Comparison of ENCODE assay signal across 14 cellular contexts in genomic region chr5:102713682-102714231, GRCh38.
DNase-seq lines count a peak whose midpoint lies in the region; ATAC-seq and TF ChIP-seq lines count a peak whose summit lies in the region.
"Had no signal": no experiment of that assay in that cellular context is flagged by ENCODE, and none has a peak within 500 bp of the region (broad histone marks: within the 10 kb centered on the region; RNA-seq: fewer than 3 reads in every experiment).

No MANE protein-coding gene starts in this region.

- peak; percentile 54 for ATAC-seq in HG02981 (IDR thresholded peaks at IDR 0.05; ENCODE audit: unreplicated experiment)
- ATAC-seq: left cardiac atrium had no signal

- H3K4me3 ChIP-seq in OCI-LY3 (ENCODE audit: low read length) = no peak overlapping the region
- H3K4me3 ChIP-seq: ovary, tibial artery had no signal

- CTCF ChIA-PET in activated naive CD4-positive, alpha-beta T cell treated with anti-CD3 and anti-CD28 coated beads, Interleukin-2, amount 10 ng/mL, durations not matched to agents 7 days and 5 days (lab: Charles Lee) = no interaction called here

- no peaks in the 10 kb centered on the region for H3K27me3 ChIP-seq in OCI-LY3 (ENCODE audit: low read depth, low read length)
- H3K27me3 ChIP-seq: ovary, tibial artery had no signal

- H3K36me3 Mint-ChIP-seq in activated naive CD4-positive, alpha-beta T cell treated with anti-CD3 and anti-CD28 coated beads, Interleukin-2, amount 10 ng/mL, durations not matched to agents 7 days and 5 days = no peaks in the 10 kb centered on the region

- H3K79me2 ChIP-seq in OCI-LY3 (ENCODE audit: low read length) = no peaks in the 10 kb centered on the region

- DNase-seq in NOMO-1 treated with DMSO at 0.1 percent for 48 hours (lab: John Stamatoyannopoulos, UW; ENCODE audit: unreplicated experiment) (peak; percentile 9), NOMO-1 (lab: John Stamatoyannopoulos, UW; ENCODE audit: unreplicated experiment in 2 of 2) (no peak), germinal center (ENCODE audit: low spot score) (no peak), COR-L47 (lab: John Stamatoyannopoulos, UW) (no peak)
- DNase-seq in activated naive CD4-positive, alpha-beta T cell treated with anti-CD3 and anti-CD28 coated beads, Interleukin-2, amount 10 ng/mL, durations not matched to agents 7 days and 5 days = no peak
- no peak for DNase-seq in stimulated activated CD4-positive, alpha-beta T cell treated with anti-CD3 and anti-CD28 coated beads, Interleukin-2, amount 100 ng/mL, for 48 hours
- DNase-seq: left cardiac atrium, NCI-H748 treated with DMSO at 0.1 percent for 48 hours, ovary, T-helper 1 cell, tibial artery had no signal

- H3K4me1 ChIP-seq in OCI-LY3 (ENCODE audit: low read length) = peaks cover 10% of the 10 kb centered on the region; the same call in 1 of the 2 replicates
- H3K4me1 ChIP-seq: tibial artery had no signal

- no peak overlapping the region for H3K9ac ChIP-seq in OCI-LY3 (ENCODE audit: low read length)
- H3K9ac ChIP-seq: KMS-11 had no signal

- no peaks in the 10 kb centered on the region for H3K9me3 Mint-ChIP-seq in activated naive CD4-positive, alpha-beta T cell treated with anti-CD3 and anti-CD28 coated beads, Interleukin-2, amount 10 ng/mL, durations not matched to agents 7 days and 5 days

- no peak for TF ChIP-seq CTCF in OCI-LY3 (IDR thresholded peaks at IDR 0.05; ENCODE audit: low read depth, low read length)

- H3K27ac Mint-ChIP-seq in activated naive CD4-positive, alpha-beta T cell treated with anti-CD3 and anti-CD28 coated beads, Interleukin-2, amount 10 ng/mL, durations not matched to agents 7 days and 5 days = no peak overlapping the region

- H3K9me3 ChIP-seq in OCI-LY3 (ENCODE audit: insufficient read depth, low read length) = no peaks in the 10 kb centered on the region
- H3K9me3 ChIP-seq: ovary, tibial artery had no signal

- no peak overlapping the region for H3K27ac ChIP-seq in OCI-LY3 (ENCODE audit: low read length)
- H3K27ac ChIP-seq: KMS-11, ovary, tibial artery had no signal

- H4K20me1 ChIP-seq in OCI-LY3 (ENCODE audit: insufficient read depth, low read length) = no peaks in the 10 kb centered on the region

- H3K4me1 Mint-ChIP-seq in activated naive CD4-positive, alpha-beta T cell treated with anti-CD3 and anti-CD28 coated beads, Interleukin-2, amount 10 ng/mL, durations not matched to agents 7 days and 5 days = no peaks in the 10 kb centered on the region

- no peak overlapping the region for H3K4me3 Mint-ChIP-seq in activated naive CD4-positive, alpha-beta T cell treated with anti-CD3 and anti-CD28 coated beads, Interleukin-2, amount 10 ng/mL, durations not matched to agents 7 days and 5 days

- no peaks in the 10 kb centered on the region for H3K36me3 ChIP-seq in OCI-LY3 (replicated peaks; ENCODE audit: low read depth, low read length)
- H3K36me3 ChIP-seq: ovary, tibial artery had no signal

- H3K4me2 ChIP-seq in OCI-LY3 (ENCODE audit: low read length) = peak overlapping the region; percentile 35
- H3K4me2 ChIP-seq: KMS-11 had no signal

- no peaks in the 10 kb centered on the region for H3K27me3 Mint-ChIP-seq in activated naive CD4-positive, alpha-beta T cell treated with anti-CD3 and anti-CD28 coated beads, Interleukin-2, amount 10 ng/mL, durations not matched to agents 7 days and 5 days

- no peak overlapping the region for H2AFZ ChIP-seq in OCI-LY3 (ENCODE audit: low read depth, low read length)
